7 cellular contexts compared by ENCODE assay signal in the genomic region with DNA sequence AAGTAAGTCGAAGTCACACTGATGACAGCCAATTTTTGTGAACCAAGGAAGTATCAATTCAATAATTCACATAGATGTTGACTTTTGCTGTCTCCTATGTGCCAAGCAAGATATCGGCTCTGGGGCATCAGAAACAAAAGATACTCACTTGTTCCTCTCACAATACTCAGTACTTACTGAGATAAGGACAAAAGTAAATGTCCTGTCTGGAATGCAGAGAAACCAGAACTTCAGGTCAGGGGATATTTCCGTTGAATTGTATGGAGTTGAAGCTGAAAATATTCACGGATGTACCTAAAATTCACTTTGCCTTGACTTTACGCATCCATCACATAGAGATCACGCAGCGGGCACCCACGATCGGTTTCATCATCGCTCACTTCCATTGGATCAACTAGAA. TPM values are rescaled to one million over a fixed set of nuclear protein-coding genes. Genes with fewer than 3 reads are reported as not detected.
DNase-seq lines count a peak whose midpoint lies in the region; ATAC-seq, FAIRE-seq and TF ChIP-seq lines count a peak whose summit lies in the region.
"Not testable (repeated sequence)": the region's sequence is repeated elsewhere in the genome, so short reads cannot be mapped to it uniquely, and the experiment has no call there.

No MANE protein-coding gene starts in this region.

- not testable (repeated sequence) for H3K9ac ChIP-seq in PC-3 (ENCODE audit: low read length); trophoblast cell (ENCODE audit: low read length)

- not testable (repeated sequence) for H3K36me3 ChIP-seq in PC-3 (ENCODE audit: low read depth, low read length); PC-9 (ENCODE audit: low read depth); trophoblast cell (ENCODE audit: control insufficient read depth in 1 of 2, insufficient read depth in 2 of 2, low read length in 2 of 2)

- peaks cover 16% of the 10 kb centered on the region for H3K4me1 Mint-ChIP-seq in glutamatergic neuron (ENCODE audit: low read depth, unreplicated experiment)
- H3K4me1 Mint-ChIP-seq in type B pancreatic cell (ENCODE audit: unreplicated experiment) = not testable (repeated sequence)

- ATAC-seq in PC-3 = not testable (repeated sequence)

- H3K27me3 Mint-ChIP-seq in glutamatergic neuron (ENCODE audit: unreplicated experiment) = not testable (repeated sequence)
- peaks cover 15% of the 10 kb centered on the region for H3K27me3 Mint-ChIP-seq in type B pancreatic cell

- not testable (repeated sequence) for H4K12ac ChIP-seq in trophoblast cell (ENCODE audit: low read depth, low read length)

- not testable (repeated sequence) for H3K9me3 ChIP-seq in PC-3 (ENCODE audit: low read length); PC-9 (ENCODE audit: insufficient read depth, low read depth); trophoblast cell (ENCODE audit: insufficient read depth, low read depth, low read length)

- not testable (repeated sequence) for H3F3A ChIP-seq in PC-3 (ENCODE audit: low read length, unreplicated experiment); PC-9 (ENCODE audit: insufficient read depth, low read depth)

- H3K18ac ChIP-seq in trophoblast cell (ENCODE audit: low read length) = not testable (repeated sequence)

- intact Hi-C loops in PC-3 (cut with micrococcal nuclease); PC-9 (cut with micrococcal nuclease; ENCODE audit: unreplicated experiment): not testable (repeated sequence)

- H4K8ac ChIP-seq in trophoblast cell (ENCODE audit: low read depth, low read length) = not testable (repeated sequence)

- H3K27ac Mint-ChIP-seq in glutamatergic neuron (ENCODE audit: unreplicated experiment) (peak overlapping the region; percentile 3), type B pancreatic cell (peak overlapping the region; percentile 67)

- peak; percentile 9 for FAIRE-seq in urothelium cell line (lab: Jason Lieb, UNC)

- H3K9me2 ChIP-seq in PC-3 (replicated peaks; ENCODE audit: low read length); PC-9 (ENCODE audit: insufficient read depth): not testable (repeated sequence)

- H2BK120ac ChIP-seq in trophoblast cell (ENCODE audit: insufficient read depth, low read length, poor library complexity) = not testable (repeated sequence)

- not testable (repeated sequence) for H3K4me1 ChIP-seq in PC-3 (ENCODE audit: insufficient read depth, low read length); trophoblast cell (ENCODE audit: control insufficient read depth in 1 of 2, insufficient read depth in 2 of 2, low read length in 2 of 2)
- H3K4me1 ChIP-seq in PC-9 (replicated peaks; ENCODE audit: insufficient read depth) = peaks cover 28% of the 10 kb centered on the region

- H3K36me3 Mint-ChIP-seq in glutamatergic neuron (ENCODE audit: unreplicated experiment); type B pancreatic cell: not testable (repeated sequence)

- H2BK5ac ChIP-seq in trophoblast cell (ENCODE audit: low read depth, low read length, poor library complexity) = not testable (repeated sequence)

- not testable (repeated sequence) for H3K27me3 ChIP-seq in PC-3 (ENCODE audit: low read length); PC-9 (ENCODE audit: insufficient read depth, low read depth); trophoblast cell (ENCODE audit: insufficient read depth, low read length)

- not testable (repeated sequence) for H3K4me3 Mint-ChIP-seq in glutamatergic neuron (ENCODE audit: unreplicated experiment); type B pancreatic cell

- not testable (repeated sequence) for BruUV-seq in PC-3 (replicated peaks; lab: Mats Ljungman, UMichigan); PC-9 (replicated peaks; lab: Mats Ljungman, UMichigan)

- DNase-seq in PC-3 (peak; percentile 6), PC-9 (peak in 1 of 2 experiments; percentile 61), islet precursor cell (peak; percentile 11), trophoblast cell (peak; percentile 57 to 91)
- DNase-seq in glutamatergic neuron; type B pancreatic cell (ENCODE audit: extremely low spot score, unreplicated experiment); urothelium cell line (ENCODE audit: low spot score): not testable (repeated sequence)

- not testable (repeated sequence) for TF ChIP-seq CTCF in PC-3 (conservative IDR thresholded peaks at IDR 0.05; ENCODE audit: low read depth, low read length); PC-9 (conservative IDR thresholded peaks at IDR 0.05); glutamatergic neuron (IDR thresholded peaks at IDR 0.05; ENCODE audit: partially characterized antibody, unreplicated experiment); type B pancreatic cell (conservative IDR thresholded peaks at IDR 0.05)

- not testable (repeated sequence) for H3K4me2 ChIP-seq in PC-3 (ENCODE audit: low read length); trophoblast cell (ENCODE audit: low read length)
- H3K4me2 ChIP-seq in PC-9 = 0 out of 2 replicates have a peak overlapping the region, but pooled peaks have one; percentile 13

- not testable (repeated sequence) for H2BK12ac ChIP-seq in trophoblast cell (ENCODE audit: low read length)

- not testable (repeated sequence) for H3K79me2 ChIP-seq in PC-3 (ENCODE audit: low read length); PC-9 (ENCODE audit: low read depth); trophoblast cell (ENCODE audit: control insufficient read depth, insufficient read depth, low read length, poor library complexity)

- H3K4me3 ChIP-seq in PC-3 (ENCODE audit: low read length); PC-9; trophoblast cell (ENCODE audit: low read depth, low read length): not testable (repeated sequence)

- not testable (repeated sequence) for H3K27ac ChIP-seq in PC-3 (ENCODE audit: low read length); PC-9; trophoblast cell (ENCODE audit: low read depth, low read length)

- peaks cover 12% of the 10 kb centered on the region for H3K9me3 Mint-ChIP-seq in glutamatergic neuron (ENCODE audit: unreplicated experiment)
- not testable (repeated sequence) for H3K9me3 Mint-ChIP-seq in type B pancreatic cell

- not testable (repeated sequence) for H3K23ac ChIP-seq in trophoblast cell (ENCODE audit: low read length)

- H3K4ac ChIP-seq in trophoblast cell (ENCODE audit: low read depth, low read length) = not testable (repeated sequence)

- H2AFZ ChIP-seq in PC-3 (ENCODE audit: low read length); PC-9; trophoblast cell (ENCODE audit: insufficient read depth, low read length, poor library complexity): not testable (repeated sequence)

- CTCF ChIA-PET in PC-3 (lab: Charles Lee); PC-9 (lab: Charles Lee): not testable (repeated sequence)

- H3K14ac ChIP-seq in trophoblast cell (ENCODE audit: low read length) = not testable (repeated sequence)

- H3K79me1 ChIP-seq in trophoblast cell (ENCODE audit: low read length) = not testable (repeated sequence)

- not testable (repeated sequence) for H4K91ac ChIP-seq in trophoblast cell (ENCODE audit: low read depth, low read length)

- H2AK5ac ChIP-seq in trophoblast cell (ENCODE audit: low read length) = not testable (repeated sequence)

- H4K20me1 ChIP-seq in PC-3 (ENCODE audit: low read length); PC-9 (ENCODE audit: insufficient read depth): not testable (repeated sequence)

- POLR2A ChIA-PET in PC-3 (lab: Charles Lee; ENCODE audit: unreplicated experiment); PC-9 (lab: Charles Lee; ENCODE audit: unreplicated experiment): not testable (repeated sequence)

- no CpG with 5 or more reads among the region's 10 CpGs for WGBS in trophoblast cell (ENCODE audit: extremely low coverage, insufficient coverage, insufficient read length)

RNA-seq across cellular contexts. Expression of gene CCZ1B, which starts 11.0 kb away (rescaled TPM):
- 36.9 and 73.6 TPM in 2 replicates for total RNA-seq in PC-3 (2014; rRNA removed)
- total RNA-seq in PC-9 (2021) = 106 and 166 TPM in 2 replicates
- 123 TPM for total RNA-seq in glutamatergic neuron (ENCODE audit: unreplicated experiment)
- 11.3 and 11.9 TPM in 2 replicates for polyA plus RNA-seq in trophoblast cell (2013)
- 49.5 and 70.0 TPM in 2 replicates for total RNA-seq in type B pancreatic cell (ENCODE audit: low replicate concordance)
